ENCODE assay signal across 8 cellular contexts in the genomic region with DNA sequence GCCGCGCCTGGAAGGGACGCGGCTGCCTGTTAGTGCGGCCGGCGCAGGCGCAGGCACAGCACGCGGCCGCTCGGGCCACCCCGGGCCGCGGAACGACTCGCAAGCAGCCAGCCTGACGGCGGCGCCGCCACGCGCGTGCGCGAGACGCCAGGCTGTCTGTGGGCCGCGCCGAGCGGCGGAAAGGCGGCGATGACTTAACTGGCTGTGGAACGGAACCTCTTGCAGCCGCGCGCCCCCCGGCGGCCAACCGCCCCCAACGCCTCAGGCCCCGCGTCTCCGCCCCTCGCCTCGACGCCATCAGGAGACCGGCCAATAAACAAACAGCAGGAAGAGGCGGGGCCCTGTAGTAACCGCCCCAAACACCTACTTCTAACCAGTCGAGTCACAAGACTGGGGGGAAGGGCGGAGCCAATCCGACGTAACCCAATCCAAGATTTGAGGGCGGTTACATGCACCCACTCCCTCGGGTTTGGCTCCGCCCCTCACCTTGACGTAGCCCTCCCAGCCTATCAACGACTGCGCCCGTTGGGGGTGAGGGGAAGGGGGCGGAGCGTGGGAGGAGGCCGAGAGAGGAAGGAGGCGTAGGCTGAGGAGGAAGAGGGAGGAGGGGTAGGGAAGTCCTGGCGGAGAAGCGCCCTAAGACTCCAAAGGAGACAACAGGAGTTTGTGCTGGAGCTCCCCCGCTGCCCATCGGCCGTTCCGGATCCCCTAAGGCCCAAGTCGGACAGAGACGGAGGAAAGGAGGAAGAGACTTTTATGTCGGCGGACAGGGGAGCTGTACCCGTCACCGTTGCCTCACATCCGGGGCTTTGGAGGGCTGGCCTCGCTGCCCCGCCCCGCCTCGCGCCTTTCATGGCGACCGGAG.
DNase-seq lines count a peak whose midpoint lies in the region; ATAC-seq lines count a peak whose summit lies in the region.

A gene (plus strand): TSS at position 566 of the 865 bp plus-strand sequence. CDS start 1,088 bp downstream, outside the sequence.

- peaks cover 55% of the 10 kb centered on the region for H3K36me3 Mint-ChIP-seq in central memory CD8-positive, alpha-beta T cell (ENCODE audit: insufficient read depth)

- DNase-seq in AG08396 (ENCODE audit: low spot score) (peak; percentile 98), NCI-H345 (lab: John Stamatoyannopoulos, UW) (peak; percentile 100), iris pigment epithelial cell (ENCODE audit: low read depth) (peak; percentile 100)
- DNase-seq in activated CD4-positive, CD25-positive, alpha-beta regulatory T cell (lab: John Stamatoyannopoulos, UW) = peak; percentile 98 to 100 (median 100)
- peak; percentile 99 to 100 for DNase-seq in central memory CD8-positive, alpha-beta T cell (ENCODE audit: low spot score in 2 of 2)
- peak; percentile 100 for DNase-seq in stimulated activated CD4-positive, alpha-beta T cell treated with anti-CD3 and anti-CD28 coated beads, Interleukin-12 subunit alpha, Interleukin-12 subunit beta, amount 100 ng/mL, for 4 hours

- peak within 1 kb of the TSS; percentile 99 for H3K4me3 Mint-ChIP-seq in central memory CD8-positive, alpha-beta T cell

- H3K27me3 Mint-ChIP-seq in central memory CD8-positive, alpha-beta T cell = no peaks in the 10 kb centered on the region

- no peaks in the 10 kb centered on the region for H3K9me3 Mint-ChIP-seq in central memory CD8-positive, alpha-beta T cell

- ATAC-seq in GM18909 (IDR thresholded peaks at IDR 0.05; ENCODE audit: poor library complexity, unreplicated experiment) (peak; percentile 75), HG03196 (IDR thresholded peaks at IDR 0.05; ENCODE audit: unreplicated experiment) (peak; percentile 61)
- peak; percentile 74 for ATAC-seq in central memory CD8-positive, alpha-beta T cell (replicated peaks; ENCODE audit: extremely low read depth, poor library complexity, severe bottlenecking)

- H3K4me1 Mint-ChIP-seq in central memory CD8-positive, alpha-beta T cell = peaks cover 44% of the 10 kb centered on the region

- peak within 1 kb of the TSS; percentile 98 for H3K27ac Mint-ChIP-seq in central memory CD8-positive, alpha-beta T cell (ENCODE audit: low read depth)

Comparison
In these comparisons a context has a peak if more than half of its experiments do, and no peak if none do; other contexts are left out.
1. Peak in every context shown above with its lines: DNase-seq and ATAC-seq.